2 cellular contexts compared by ENCODE assay signal in the genomic region with DNA sequence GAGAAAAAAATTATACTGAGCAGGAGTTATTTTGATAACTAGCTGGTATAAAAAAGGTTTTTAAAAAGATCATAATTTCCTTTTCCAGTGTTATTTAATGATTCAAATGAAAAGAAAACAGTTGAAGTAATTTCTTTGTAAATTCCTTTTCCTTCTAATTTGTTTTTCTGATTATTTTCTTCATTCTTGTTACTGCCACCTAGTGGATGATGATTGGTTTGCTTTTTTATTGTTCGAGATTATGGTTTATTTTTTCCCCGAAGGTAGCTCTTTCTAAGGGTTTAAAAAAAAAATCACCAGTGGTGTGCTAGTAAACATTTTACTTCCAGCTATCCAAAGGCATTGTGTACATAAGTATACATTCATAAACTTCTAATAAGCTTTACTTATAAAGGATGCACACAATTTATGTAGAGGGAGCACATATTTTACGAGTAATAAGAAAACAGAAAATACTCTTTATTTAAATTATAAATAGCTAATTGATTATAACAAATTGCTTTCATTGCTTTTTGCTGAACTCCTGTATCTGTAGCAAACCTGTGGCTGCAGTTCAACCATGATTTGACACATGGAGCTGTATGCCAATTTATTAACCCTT.
TF ChIP-seq lines count a peak whose summit lies in the region.

No MANE protein-coding gene starts in this region.

TF ChIP-seq in IMR-90, 13 proteins besides CTCF, POLR2A, EP300 and RAD21:
- TF ChIP-seq NFE2L2 (IDR thresholded peaks at IDR 0.05; ENCODE audit: low read depth, low read length) (no peak), MXI1 (IDR thresholded peaks at IDR 0.05; ENCODE audit: borderline replicate concordance, low read depth, low read length) (no peak), RFX5 (IDR thresholded peaks at IDR 0.05; ENCODE audit: low read depth, low read length) (no peak), MAFK (IDR thresholded peaks at IDR 0.05; ENCODE audit: low read depth, low read length) (no peak), CHD1 (IDR thresholded peaks at IDR 0.05; ENCODE audit: low read depth, low read length) (no peak), BHLHE40 (IDR thresholded peaks at IDR 0.05; ENCODE audit: low read depth, low read length) (no peak), MAZ (IDR thresholded peaks at IDR 0.05; ENCODE audit: borderline replicate concordance, low read depth, low read length) (no peak), FOS (IDR thresholded peaks at IDR 0.05; ENCODE audit: low read depth, low read length) (no peak), CEBPB (IDR thresholded peaks at IDR 0.05; ENCODE audit: low read depth, low read length) (no peak), RCOR1 (IDR thresholded peaks at IDR 0.05; ENCODE audit: insufficient replicate concordance, low read length) (no peak), SMC3 (IDR thresholded peaks at IDR 0.05; ENCODE audit: low read depth, low read length) (no peak)
- TF ChIP-seq, protein P1, sequence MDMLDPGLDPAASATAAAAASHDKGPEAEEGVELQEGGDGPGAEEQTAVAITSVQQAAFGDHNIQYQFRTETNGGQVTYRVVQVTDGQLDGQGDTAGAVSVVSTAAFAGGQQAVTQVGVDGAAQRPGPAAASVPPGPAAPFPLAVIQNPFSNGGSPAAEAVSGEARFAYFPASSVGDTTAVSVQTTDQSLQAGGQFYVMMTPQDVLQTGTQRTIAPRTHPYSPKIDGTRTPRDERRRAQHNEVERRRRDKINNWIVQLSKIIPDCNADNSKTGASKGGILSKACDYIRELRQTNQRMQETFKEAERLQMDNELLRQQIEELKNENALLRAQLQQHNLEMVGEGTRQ (IDR thresholded peaks at IDR 0.05; ENCODE audit: low read depth, low read length) = no peak
- TF ChIP-seq, protein P2, sequence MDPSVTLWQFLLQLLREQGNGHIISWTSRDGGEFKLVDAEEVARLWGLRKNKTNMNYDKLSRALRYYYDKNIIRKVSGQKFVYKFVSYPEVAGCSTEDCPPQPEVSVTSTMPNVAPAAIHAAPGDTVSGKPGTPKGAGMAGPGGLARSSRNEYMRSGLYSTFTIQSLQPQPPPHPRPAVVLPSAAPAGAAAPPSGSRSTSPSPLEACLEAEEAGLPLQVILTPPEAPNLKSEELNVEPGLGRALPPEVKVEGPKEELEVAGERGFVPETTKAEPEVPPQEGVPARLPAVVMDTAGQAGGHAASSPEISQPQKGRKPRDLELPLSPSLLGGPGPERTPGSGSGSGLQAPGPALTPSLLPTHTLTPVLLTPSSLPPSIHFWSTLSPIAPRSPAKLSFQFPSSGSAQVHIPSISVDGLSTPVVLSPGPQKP (IDR thresholded peaks at IDR 0.05; ENCODE audit: borderline replicate concordance, low read depth, low read length) = no peak

TF ChIP-seq in K562, 482 proteins besides CTCF, POLR2A, EP300 and RAD21:
- TF ChIP-seq NCOA2 (IDR thresholded peaks at IDR 0.05; ENCODE audit: partially characterized antibody in 2 of 2) (no peak), NELFE (IDR thresholded peaks at IDR 0.05; ENCODE audit: insufficient read depth, insufficient read length) (no peak), ARID2 (IDR thresholded peaks at IDR 0.05) (no peak), BMI1 (IDR thresholded peaks at IDR 0.05; ENCODE audit: low read length) (no peak), ZC3H4 (CRISPR knock-in tag; IDR thresholded peaks at IDR 0.05; ENCODE audit: borderline replicate concordance) (no peak), ZNF79 (CRISPR knock-in tag; IDR thresholded peaks at IDR 0.05; ENCODE audit: low read depth) (no peak)
- TF ChIP-seq, protein P3, sequence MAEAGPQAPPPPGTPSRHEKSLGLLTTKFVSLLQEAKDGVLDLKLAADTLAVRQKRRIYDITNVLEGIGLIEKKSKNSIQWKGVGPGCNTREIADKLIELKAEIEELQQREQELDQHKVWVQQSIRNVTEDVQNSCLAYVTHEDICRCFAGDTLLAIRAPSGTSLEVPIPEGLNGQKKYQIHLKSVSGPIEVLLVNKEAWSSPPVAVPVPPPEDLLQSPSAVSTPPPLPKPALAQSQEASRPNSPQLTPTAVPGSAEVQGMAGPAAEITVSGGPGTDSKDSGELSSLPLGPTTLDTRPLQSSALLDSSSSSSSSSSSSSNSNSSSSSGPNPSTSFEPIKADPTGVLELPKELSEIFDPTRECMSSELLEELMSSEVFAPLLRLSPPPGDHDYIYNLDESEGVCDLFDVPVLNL (CRISPR knock-in tag; IDR thresholded peaks at IDR 0.05; ENCODE audit: low read depth) = no peak
- TF ChIP-seq, protein P4, sequence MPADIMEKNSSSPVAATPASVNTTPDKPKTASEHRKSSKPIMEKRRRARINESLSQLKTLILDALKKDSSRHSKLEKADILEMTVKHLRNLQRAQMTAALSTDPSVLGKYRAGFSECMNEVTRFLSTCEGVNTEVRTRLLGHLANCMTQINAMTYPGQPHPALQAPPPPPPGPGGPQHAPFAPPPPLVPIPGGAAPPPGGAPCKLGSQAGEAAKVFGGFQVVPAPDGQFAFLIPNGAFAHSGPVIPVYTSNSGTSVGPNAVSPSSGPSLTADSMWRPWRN (IDR thresholded peaks at IDR 0.05; ENCODE audit: low read depth) = no peak
- TF ChIP-seq, protein P5, sequence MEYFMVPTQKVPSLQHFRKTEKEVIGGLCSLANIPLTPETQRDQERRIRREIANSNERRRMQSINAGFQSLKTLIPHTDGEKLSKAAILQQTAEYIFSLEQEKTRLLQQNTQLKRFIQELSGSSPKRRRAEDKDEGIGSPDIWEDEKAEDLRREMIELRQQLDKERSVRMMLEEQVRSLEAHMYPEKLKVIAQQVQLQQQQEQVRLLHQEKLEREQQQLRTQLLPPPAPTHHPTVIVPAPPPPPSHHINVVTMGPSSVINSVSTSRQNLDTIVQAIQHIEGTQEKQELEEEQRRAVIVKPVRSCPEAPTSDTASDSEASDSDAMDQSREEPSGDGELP (CRISPR knock-in tag; IDR thresholded peaks at IDR 0.05; ENCODE audit: borderline replicate concordance) = no peak
